In genomic region chr19:36894849-36895383, GRCh38 we compare ENCODE assay signal across 1 cellular context.
TF ChIP-seq lines count a peak whose summit lies in the region.

No MANE protein-coding gene starts in this region.

TF ChIP-seq in HEK293, 187 proteins besides CTCF, POLR2A, EP300 and RAD21 (continued from another document):
- TF ChIP-seq ZNF26 (tag by site-specific recombination; IDR thresholded peaks at IDR 0.05) (no peak), MEIS1 (CRISPR knock-in tag; IDR thresholded peaks at IDR 0.05; ENCODE audit: borderline replicate concordance) (no peak)
